In the genomic region with DNA sequence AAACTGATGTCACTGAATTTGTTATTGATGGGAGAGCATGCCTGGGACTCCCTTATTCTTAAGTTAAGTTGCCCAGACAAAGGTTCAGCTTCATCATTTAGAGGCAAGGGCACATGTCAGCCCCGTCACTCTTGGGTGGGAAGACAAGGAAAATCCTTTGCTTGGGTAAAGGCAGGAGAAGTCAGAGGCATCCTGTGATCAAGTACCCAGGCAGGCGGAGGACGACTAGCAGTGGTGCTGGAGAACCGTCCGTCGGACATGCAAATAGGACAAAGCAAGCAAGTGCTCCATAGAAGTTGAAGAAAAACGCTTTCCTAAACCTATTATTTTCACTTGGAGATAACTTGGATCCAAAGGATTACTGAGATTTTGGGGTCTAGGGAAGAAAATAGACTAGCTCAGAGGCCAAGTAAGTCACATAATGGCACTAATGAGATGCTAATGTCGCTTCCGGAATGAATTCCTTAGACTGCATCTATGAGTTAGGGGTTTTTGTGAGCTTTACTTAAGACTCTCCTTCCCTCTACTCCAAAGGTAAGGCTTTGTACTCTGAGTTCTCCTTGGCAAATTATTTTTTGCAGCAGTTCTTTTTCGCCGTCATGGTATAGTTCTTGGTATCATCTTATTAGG, we compare ENCODE assay signal across 17 cellular contexts.
A peak's percentile ranks its signal among the peaks of the same experiment; 100 is the strongest.
DNase-seq lines count a peak whose midpoint lies in the region; ATAC-seq and TF ChIP-seq lines count a peak whose summit lies in the region.
"Had no signal": no experiment of that assay in that cellular context is flagged by ENCODE, and none has a peak within 500 bp of the region (broad histone marks: within the 10 kb centered on the region; RNA-seq: fewer than 3 reads in every experiment).

No MANE protein-coding gene starts in this region.

- intact Hi-C loops in IMR-90 (cut with micrococcal nuclease) = no loop called here
- intact Hi-C loops in thyroid gland (cut with DNase I) = no loop called here

- H3K4me1 ChIP-seq in IMR-90 (ENCODE audit: control insufficient read depth, insufficient read depth, low read length) (peaks cover 34% of the 10 kb centered on the region), thyroid gland (peaks cover 62 to 71% of the 10 kb centered on the region in 2 donors)

- H3K9ac ChIP-seq in IMR-90 (ENCODE audit: low read depth, low read length) = no peak overlapping the region
- H3K9ac ChIP-seq: SK-N-SH had no signal

- H3K27me3 ChIP-seq in IMR-90 (ENCODE audit: control insufficient read depth, insufficient read depth, low read length) = no peaks in the 10 kb centered on the region
- H3K27me3 ChIP-seq in thyroid gland = no peaks in the 10 kb centered on the region
- H3K27me3 ChIP-seq: esophagus muscularis mucosa had no signal

- no peak overlapping the region for H4K5ac ChIP-seq in IMR-90 (ENCODE audit: low read depth, low read length)

- H3K4me3 ChIP-seq in IMR-90 (ENCODE audit: insufficient read depth, low read depth, low read length) (no peak overlapping the region), thyroid gland (replicated peaks in 1 of 3) (no peak overlapping the region)
- H3K4me3 ChIP-seq: esophagus muscularis mucosa had no signal

- no peak overlapping the region for H3K4me2 ChIP-seq in IMR-90 (ENCODE audit: low read depth, low read length)
- H3K4me2 ChIP-seq: SK-N-SH had no signal

- H3K79me1 ChIP-seq in IMR-90 (ENCODE audit: low read depth in 1 of 2, low read length in 2 of 2) = peaks cover 38 to 85% of the 10 kb centered on the region in 2 experiments

- POLR2A ChIA-PET in IMR-90 (lab: Charles Lee; ENCODE audit: unreplicated experiment) = interaction anchor here (0.6 kb wide), 1 partner anchor 11 kb away, joined by 4 read pairs; no protein-coding TSS in a partner anchor
- POLR2A ChIA-PET in activated naive CD8-positive, alpha-beta T cell treated with anti-CD3 and anti-CD28 coated beads, Interleukin-2, amount 10 ng/mL, durations not matched to agents 7 days and 5 days (lab: Charles Lee) = no interaction called here

- H3K4me3 Mint-ChIP-seq in activated naive CD4-positive, alpha-beta T cell treated with anti-CD3 and anti-CD28 coated beads, Interleukin-2, amount 50 U/mL, for 24 hours = no peak overlapping the region
- peak overlapping the region; percentile 12 for H3K4me3 Mint-ChIP-seq in activated naive CD8-positive, alpha-beta T cell treated with anti-CD3 and anti-CD28 coated beads, Interleukin-2, amount 10 ng/mL, durations not matched to agents 7 days and 5 days
- H3K4me3 Mint-ChIP-seq: naive B cell had no signal

- H2BK5ac ChIP-seq in IMR-90 (ENCODE audit: low read depth, low read length, poor library complexity, severe bottlenecking) = peak overlapping the region; percentile 54

- peak overlapping the region; percentile 40; the same call in 1 of the 2 replicates for H3K23ac ChIP-seq in IMR-90 (ENCODE audit: low read depth, low read length)

- no CpG with 5 or more reads among the region's 11 CpGs for WGBS in IMR-90 (ENCODE audit: extremely low coverage in 2 of 2, insufficient read length in 1 of 2), 2 experiments
- 95 to 97% methylated on average over 11 of the region's 11 CpGs for WGBS in thyroid gland, 2 donors

- H3K36me3 ChIP-seq in IMR-90 (ENCODE audit: control insufficient read depth, insufficient read depth, low read length) (peaks cover 70% of the 10 kb centered on the region), thyroid gland (peaks cover 14 to 20% of the 10 kb centered on the region in 2 donors)

- BruUV-seq in IMR-90 (replicated peaks; lab: Mats Ljungman, UMichigan) = no TSS peak

- peak overlapping the region in 1 of 2 experiments; percentile 33; a peak in 2 of 4 replicates for H4K8ac ChIP-seq in IMR-90 (ENCODE audit: low read depth in 2 of 2, low read length in 2 of 2)

- peaks cover 90% of the 10 kb centered on the region for H4K20me1 ChIP-seq in IMR-90 (ENCODE audit: insufficient read depth, low read length)

- no peak for TF ChIP-seq POLR2A in IMR-90 (IDR thresholded peaks at IDR 0.05; ENCODE audit: low read depth, low read length)
- TF ChIP-seq POLR2A in thyroid gland (IDR thresholded peaks at IDR 0.05) = no peak

- peak overlapping the region; percentile 42 for H2AK9ac ChIP-seq in IMR-90 (replicated peaks; ENCODE audit: low read depth, low read length, poor library complexity)

- no peak overlapping the region for H2BK15ac ChIP-seq in IMR-90 (ENCODE audit: low read depth, low read length)

- TF ChIP-seq RAD21 in IMR-90 (IDR thresholded peaks at IDR 0.05; ENCODE audit: low read length) = no peak

- no peak overlapping the region for H2AK5ac ChIP-seq in IMR-90 (ENCODE audit: low read depth, low read length)

- H3K18ac ChIP-seq in IMR-90 (ENCODE audit: low read depth, low read length) = no peak overlapping the region

- TF ChIP-seq CTCF in IMR-90 (conservative IDR thresholded peaks at IDR 0.05; ENCODE audit: low read depth, low read length) = no peak
- no peak for TF ChIP-seq CTCF in thyroid gland (IDR thresholded peaks at IDR 0.05)

- DNase-seq in activated naive CD4-positive, alpha-beta T cell treated with Interleukin-2 at 50 U/mL for 16 hours = no peak
- DNase-seq in IMR-90 = peak; percentile 17
- no peak for DNase-seq in activated naive CD8-positive, alpha-beta T cell treated with anti-CD3 and anti-CD28 coated beads, Interleukin-2, amount 10 ng/mL, durations not matched to agents 7 days and 5 days
- no peak for DNase-seq in thyroid gland
- DNase-seq in NCI-H345 treated with DMSO at 0.1 percent for 48 hours (lab: John Stamatoyannopoulos, UW; ENCODE audit: unreplicated experiment) = no peak
- DNase-seq: activated CD4-positive, CD25-positive, alpha-beta regulatory T cell; amygdala; caudate nucleus; DND-41; naive B cell; NCI-H1694 treated with DMSO at 0.1 percent for 48 hours; SK-N-SH; T1000 had no signal

- no peak overlapping the region for H3K56ac ChIP-seq in IMR-90 (ENCODE audit: extremely low read depth, insufficient read depth, low read length)

- peak overlapping the region; percentile 51 for H3K27ac Mint-ChIP-seq in activated naive CD4-positive, alpha-beta T cell treated with anti-CD3 and anti-CD28 coated beads, Interleukin-2, amount 50 U/mL, for 24 hours
- H3K27ac Mint-ChIP-seq in activated naive CD8-positive, alpha-beta T cell treated with anti-CD3 and anti-CD28 coated beads, Interleukin-2, amount 10 ng/mL, durations not matched to agents 7 days and 5 days = peak overlapping the region; percentile 42

- in situ Hi-C loops in IMR-90 (cut with MboI; ENCODE audit: low sequenced_read_pairs) = no loop called here

- H3K36me3 Mint-ChIP-seq in activated naive CD4-positive, alpha-beta T cell treated with anti-CD3 and anti-CD28 coated beads, Interleukin-2, amount 50 U/mL, for 24 hours = peaks cover 32% of the 10 kb centered on the region
- peaks cover 28% of the 10 kb centered on the region for H3K36me3 Mint-ChIP-seq in activated naive CD8-positive, alpha-beta T cell treated with anti-CD3 and anti-CD28 coated beads, Interleukin-2, amount 10 ng/mL, durations not matched to agents 7 days and 5 days

- dilution Hi-C loops in IMR-90 (cut with HindIII; ENCODE audit: low sequenced_read_pairs, unreplicated experiment) = no loop called here

- H3K9me1 ChIP-seq in IMR-90 (ENCODE audit: insufficient read depth, low read length) = peaks cover 37% of the 10 kb centered on the region

- no peaks in the 10 kb centered on the region for H3K27me3 Mint-ChIP-seq in activated naive CD4-positive, alpha-beta T cell treated with anti-CD3 and anti-CD28 coated beads, Interleukin-2, amount 50 U/mL, for 24 hours
- no peaks in the 10 kb centered on the region for H3K27me3 Mint-ChIP-seq in activated naive CD8-positive, alpha-beta T cell treated with anti-CD3 and anti-CD28 coated beads, Interleukin-2, amount 10 ng/mL, durations not matched to agents 7 days and 5 days
- H3K27me3 Mint-ChIP-seq: naive B cell had no signal

- ATAC-seq in IMR-90 (ENCODE audit: low read depth) (no peak), GM21529 (IDR thresholded peaks at IDR 0.05; ENCODE audit: unreplicated experiment) (no peak)
- no peak for ATAC-seq in activated naive CD8-positive, alpha-beta T cell treated with anti-CD3 and anti-CD28 coated beads, Interleukin-2, amount 10 ng/mL, durations not matched to agents 7 days and 5 days (ENCODE audit: low read depth)
- ATAC-seq: PC-3 had no signal

- peak overlapping the region; percentile 44; the same call in 1 of the 2 replicates for H3K4ac ChIP-seq in IMR-90 (ENCODE audit: low read depth, low read length)

- peak overlapping the region; percentile 48 for H3K14ac ChIP-seq in IMR-90 (replicated peaks; ENCODE audit: low read depth, low read length)

- no peak overlapping the region for H2BK20ac ChIP-seq in IMR-90 (ENCODE audit: low read depth, low read length)

- no peak overlapping the region for H2AFZ ChIP-seq in IMR-90 (replicated peaks; ENCODE audit: low read length, poor library complexity)

- peak overlapping the region; percentile 24; the same call in 1 of the 2 replicates for H3K27ac ChIP-seq in IMR-90 (ENCODE audit: insufficient read depth, low read length)
- peak overlapping the region in 2 of 3 donors; percentile 100 for H3K27ac ChIP-seq in thyroid gland

- peaks cover 62% of the 10 kb centered on the region for H3K4me1 Mint-ChIP-seq in activated naive CD4-positive, alpha-beta T cell treated with anti-CD3 and anti-CD28 coated beads, Interleukin-2, amount 50 U/mL, for 24 hours
- peaks cover 23% of the 10 kb centered on the region for H3K4me1 Mint-ChIP-seq in activated naive CD8-positive, alpha-beta T cell treated with anti-CD3 and anti-CD28 coated beads, Interleukin-2, amount 10 ng/mL, durations not matched to agents 7 days and 5 days

- no peaks in the 10 kb centered on the region for H3K9me3 Mint-ChIP-seq in activated naive CD4-positive, alpha-beta T cell treated with anti-CD3 and anti-CD28 coated beads, Interleukin-2, amount 50 U/mL, for 24 hours
- no peaks in the 10 kb centered on the region for H3K9me3 Mint-ChIP-seq in activated naive CD8-positive, alpha-beta T cell treated with anti-CD3 and anti-CD28 coated beads, Interleukin-2, amount 10 ng/mL, durations not matched to agents 7 days and 5 days
- H3K9me3 Mint-ChIP-seq: naive B cell had no signal

- CTCF ChIA-PET in IMR-90 (lab: Yijun Ruan, JAX) = interaction anchor here (1.1 kb wide), 1 partner anchor 18 kb away, joined by 4 read pairs; no protein-coding TSS in a partner anchor

- H2BK120ac ChIP-seq in IMR-90 (ENCODE audit: low read depth, low read length) = no peak overlapping the region

- H4K91ac ChIP-seq in IMR-90 (ENCODE audit: insufficient read depth, low read depth, low read length) = no peak overlapping the region; the same call in 1 of the 2 replicates

- H3K9me3 ChIP-seq in IMR-90 (ENCODE audit: control insufficient read depth, insufficient read depth, low read length) = no peaks in the 10 kb centered on the region
- H3K9me3 ChIP-seq in thyroid gland = no peaks in the 10 kb centered on the region
- H3K9me3 ChIP-seq: esophagus muscularis mucosa, SK-N-SH had no signal
